Comparison of ENCODE assay signal across 21 cellular contexts in the genomic region with DNA sequence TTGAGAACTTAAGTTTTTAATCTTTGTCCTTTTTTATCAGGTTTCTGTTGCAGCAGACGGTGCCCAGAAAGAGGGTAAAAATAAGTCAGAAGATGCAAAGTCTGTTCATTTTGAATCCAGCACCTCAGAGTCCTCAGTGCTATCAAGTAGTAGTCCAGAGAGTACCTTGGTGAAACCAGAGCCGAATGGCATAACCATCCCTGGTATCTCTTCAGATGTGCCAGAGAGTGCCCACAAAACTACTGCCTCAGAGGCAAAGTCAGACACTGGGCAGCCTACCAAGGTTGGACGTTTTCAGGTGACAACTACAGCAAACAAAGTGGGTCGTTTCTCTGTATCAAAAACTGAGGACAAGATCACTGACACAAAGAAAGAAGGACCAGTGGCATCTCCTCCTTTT. TPM values are rescaled to one million over a fixed set of nuclear protein-coding genes. Genes with fewer than 3 reads are reported as not detected.
DNase-seq lines count a peak whose midpoint lies in the region; ATAC-seq and TF ChIP-seq lines count a peak whose summit lies in the region.
"Had no signal": no experiment of that assay in that cellular context is flagged by ENCODE, and none has a peak within 500 bp of the region (broad histone marks: within the 10 kb centered on the region; RNA-seq: fewer than 3 reads in every experiment).

No MANE protein-coding gene starts in this region.

- intact Hi-C loops in IMR-90 (cut with micrococcal nuclease): loop anchor here (10.0 kb wide), 1 partner anchor 321 kb away; no protein-coding TSS in a partner anchor

- H3K4me2 ChIP-seq in IMR-90 (ENCODE audit: low read depth, low read length): no peak overlapping the region
- H3K4me2 ChIP-seq in smooth muscle cell: no peak overlapping the region

- in situ Hi-C loops in IMR-90 (cut with MboI; ENCODE audit: low sequenced_read_pairs): no loop called here

- H3K56ac ChIP-seq in IMR-90 (ENCODE audit: extremely low read depth, insufficient read depth, low read length): no peak overlapping the region

- no peaks in the 10 kb centered on the region for H3K27me3 Mint-ChIP-seq in activated T-cell treated with anti-CD3 and anti-CD28 coated beads, Interleukin-2, amount 50 U/mL, for 72 hours (ENCODE audit: low read depth)
- no peaks in the 10 kb centered on the region for H3K27me3 Mint-ChIP-seq in activated T-cell treated with anti-CD3 and anti-CD28 coated beads, Interleukin-2, amount 50 U/mL, for 4 hours (ENCODE audit: low read depth)
- H3K27me3 Mint-ChIP-seq in chondrocyte (ENCODE audit: low read depth): no peaks in the 10 kb centered on the region
- H3K27me3 Mint-ChIP-seq: CD8-positive, alpha-beta memory T cell; IgD-negative memory B cell had no signal

- no peak overlapping the region for H3K4me3 Mint-ChIP-seq in activated T-cell treated with anti-CD3 and anti-CD28 coated beads, Interleukin-2, amount 50 U/mL, for 72 hours
- H3K4me3 Mint-ChIP-seq in activated T-cell treated with anti-CD3 and anti-CD28 coated beads, Interleukin-2, amount 50 U/mL, for 4 hours: no peak overlapping the region
- no peak overlapping the region for H3K4me3 Mint-ChIP-seq in chondrocyte (ENCODE audit: unreplicated experiment)
- H3K4me3 Mint-ChIP-seq: CD8-positive, alpha-beta memory T cell; IgD-negative memory B cell had no signal

- H3K4me3 ChIP-seq in IMR-90 (ENCODE audit: insufficient read depth, low read depth, low read length): no peak overlapping the region
- H3K4me3 ChIP-seq in smooth muscle cell: no peak overlapping the region

- no peak overlapping the region for H3K9ac ChIP-seq in IMR-90 (ENCODE audit: low read depth, low read length)
- no peak overlapping the region for H3K9ac ChIP-seq in smooth muscle cell (ENCODE audit: low read depth)

- 0 out of 2 replicates have a peak overlapping the region, but pooled peaks have one; percentile 33 for H3K14ac ChIP-seq in IMR-90 (replicated peaks; ENCODE audit: low read depth, low read length)

- H2AFZ ChIP-seq in IMR-90 (replicated peaks; ENCODE audit: low read length, poor library complexity): no peak overlapping the region
- H2AFZ ChIP-seq in smooth muscle cell (ENCODE audit: low read depth): no peak overlapping the region

- dilution Hi-C loops in IMR-90 (cut with HindIII; ENCODE audit: low sequenced_read_pairs, unreplicated experiment): no loop called here

- WGBS in IMR-90 (ENCODE audit: extremely low coverage in 2 of 2, insufficient read length in 1 of 2), 2 experiments: 82% methylated on average over 3 of the region's 4 CpGs; no CpG with 5 or more reads in 1 of the 2 experiments
- WGBS in smooth muscle cell (ENCODE audit: low lambda C conversion rate): 90% methylated on average over 4 of the region's 4 CpGs

- H3F3A ChIP-seq in smooth muscle cell (ENCODE audit: low read depth): peaks cover 8% of the 10 kb centered on the region

- ATAC-seq in activated T-cell treated with anti-CD3 and anti-CD28 coated beads, Interleukin-2, amount 50 U/mL, for 72 hours (replicated peaks in 1 of 2): no peak
- no peak for ATAC-seq in activated T-cell treated with anti-CD3 and anti-CD28 coated beads, Interleukin-2, amount 50 U/mL, for 4 hours
- ATAC-seq in IMR-90 (ENCODE audit: low read depth): no peak
- ATAC-seq: HCT116 had no signal

- TF ChIP-seq RAD21 in IMR-90 (IDR thresholded peaks at IDR 0.05; ENCODE audit: low read length): no peak

- no peak overlapping the region for H4K91ac ChIP-seq in IMR-90 (ENCODE audit: insufficient read depth, low read depth, low read length)

- H3K36me3 ChIP-seq in IMR-90 (ENCODE audit: control insufficient read depth, insufficient read depth, low read length) (peaks cover 33% of the 10 kb centered on the region), smooth muscle cell (ENCODE audit: low read depth) (peaks cover 33% of the 10 kb centered on the region)

- peak overlapping the region; percentile 28 for H3K27ac Mint-ChIP-seq in activated T-cell treated with anti-CD3 and anti-CD28 coated beads, Interleukin-2, amount 50 U/mL, for 72 hours
- H3K27ac Mint-ChIP-seq in chondrocyte (ENCODE audit: unreplicated experiment): peak overlapping the region; percentile 36
- H3K27ac Mint-ChIP-seq: IgD-negative memory B cell had no signal

- peaks cover 2% of the 10 kb centered on the region for H3K79me2 ChIP-seq in smooth muscle cell (ENCODE audit: low read depth)

- 0 out of 2 replicates have a peak overlapping the region, but pooled peaks have one; percentile 27 for H2AK5ac ChIP-seq in IMR-90 (ENCODE audit: low read depth, low read length)

- no peaks in the 10 kb centered on the region for H3K9me3 ChIP-seq in IMR-90 (ENCODE audit: control insufficient read depth, insufficient read depth, low read length)
- no peaks in the 10 kb centered on the region for H3K9me3 ChIP-seq in smooth muscle cell (replicated peaks; ENCODE audit: low read depth)

- H3K18ac ChIP-seq in IMR-90 (ENCODE audit: low read depth, low read length): no peak overlapping the region

- peaks cover 9 to 30% of the 10 kb centered on the region in 2 experiments; a peak in 3 of 4 replicates for H3K79me1 ChIP-seq in IMR-90 (ENCODE audit: low read depth in 1 of 2, low read length in 2 of 2)

- TSS peak; percentile 97 for BruUV-seq in IMR-90 (replicated peaks; lab: Mats Ljungman, UMichigan)

- no peak overlapping the region for H3K23ac ChIP-seq in IMR-90 (ENCODE audit: low read depth, low read length)

- peaks cover 4 to 22% of the 10 kb centered on the region in 2 donors for H3K36me3 Mint-ChIP-seq in activated T-cell treated with anti-CD3 and anti-CD28 coated beads, Interleukin-2, amount 50 U/mL, for 72 hours (ENCODE audit: insufficient read depth in 2 of 2)
- peaks cover 35% of the 10 kb centered on the region for H3K36me3 Mint-ChIP-seq in activated T-cell treated with anti-CD3 and anti-CD28 coated beads, Interleukin-2, amount 50 U/mL, for 4 hours (ENCODE audit: insufficient read depth)
- H3K36me3 Mint-ChIP-seq in chondrocyte (ENCODE audit: low read depth): peaks cover 30% of the 10 kb centered on the region

- H3K4ac ChIP-seq in IMR-90 (ENCODE audit: low read depth, low read length): no peak overlapping the region

- H4K20me1 ChIP-seq in IMR-90 (ENCODE audit: insufficient read depth, low read length) (no peaks in the 10 kb centered on the region), smooth muscle cell (ENCODE audit: low read depth) (no peaks in the 10 kb centered on the region)

- TF ChIP-seq CTCF in IMR-90 (conservative IDR thresholded peaks at IDR 0.05; ENCODE audit: low read depth, low read length) (no peak), chondrocyte (IDR thresholded peaks at IDR 0.05) (no peak), smooth muscle cell (IDR thresholded peaks at IDR 0.05; ENCODE audit: borderline replicate concordance, insufficient read depth, poor library complexity, severe bottlenecking) (no peak)

- H3K4me1 ChIP-seq in IMR-90 (ENCODE audit: control insufficient read depth, insufficient read depth, low read length): peaks cover 3% of the 10 kb centered on the region; the same call in 1 of the 2 replicates
- H3K4me1 ChIP-seq in smooth muscle cell (ENCODE audit: low read depth): no peaks in the 10 kb centered on the region

- no peak overlapping the region for H2BK15ac ChIP-seq in IMR-90 (ENCODE audit: low read depth, low read length)

- no peak overlapping the region for H2BK20ac ChIP-seq in IMR-90 (ENCODE audit: low read depth, low read length)

- no peak overlapping the region for H3K27ac ChIP-seq in IMR-90 (ENCODE audit: insufficient read depth, low read length)
- H3K27ac ChIP-seq in smooth muscle cell (ENCODE audit: low read depth): peak overlapping the region; percentile 73
- H3K27ac ChIP-seq: C4-2B had no signal

- no peak overlapping the region for H4K8ac ChIP-seq in IMR-90 (ENCODE audit: low read depth in 2 of 2, low read length in 2 of 2)

- no peaks in the 10 kb centered on the region for H3K4me1 Mint-ChIP-seq in activated T-cell treated with anti-CD3 and anti-CD28 coated beads, Interleukin-2, amount 50 U/mL, for 72 hours (ENCODE audit: low read depth)
- H3K4me1 Mint-ChIP-seq in activated T-cell treated with anti-CD3 and anti-CD28 coated beads, Interleukin-2, amount 50 U/mL, for 4 hours (ENCODE audit: low read depth): no peaks in the 10 kb centered on the region
- H3K4me1 Mint-ChIP-seq in chondrocyte (ENCODE audit: low read depth): peaks cover 11% of the 10 kb centered on the region
- H3K4me1 Mint-ChIP-seq: IgD-negative memory B cell had no signal

- TF ChIP-seq POLR2A in IMR-90 (IDR thresholded peaks at IDR 0.05; ENCODE audit: low read depth, low read length): no peak

- POLR2A ChIA-PET in IMR-90 (lab: Charles Lee; ENCODE audit: unreplicated experiment): no interaction called here

- no peak overlapping the region for H4K5ac ChIP-seq in IMR-90 (ENCODE audit: low read depth, low read length)

- no peak overlapping the region for H2BK5ac ChIP-seq in IMR-90 (ENCODE audit: low read depth, low read length, poor library complexity, severe bottlenecking)

- no peak overlapping the region for H2BK120ac ChIP-seq in IMR-90 (ENCODE audit: low read depth, low read length)

- H3K27me3 ChIP-seq in IMR-90 (ENCODE audit: control insufficient read depth, insufficient read depth, low read length): no peaks in the 10 kb centered on the region
- H3K27me3 ChIP-seq in smooth muscle cell (ENCODE audit: low read depth): no peaks in the 10 kb centered on the region

- H2AK9ac ChIP-seq in IMR-90 (replicated peaks; ENCODE audit: low read depth, low read length, poor library complexity): peak overlapping the region; percentile 15

- no peak for DNase-seq in activated T-cell treated with anti-CD3 and anti-CD28 coated beads, Interleukin-2, amount 50 U/mL, for 72 hours
- DNase-seq in activated T-cell treated with anti-CD3 and anti-CD28 coated beads, Interleukin-2, amount 50 U/mL, for 4 hours: no peak
- DNase-seq in IMR-90 (no peak), chondrocyte (ENCODE audit: low spot score) (no peak), smooth muscle cell (lab: John Stamatoyannopoulos, UW; ENCODE audit: unreplicated experiment) (no peak), cerebellar cortex (ENCODE audit: low spot score) (no peak), NCI-H748 (lab: John Stamatoyannopoulos, UW; ENCODE audit: unreplicated experiment) (no peak)
- DNase-seq in effector CD8-positive, alpha-beta T cell (lab: John Stamatoyannopoulos, UW): no peak
- DNase-seq: Calu3; CD8-positive, alpha-beta memory T cell; DMS153; GOT3; NCI-H1417; NCI-H1694 treated with DMSO at 0.1 percent for 48 hours; NCI-H2081 treated with DMSO at 0.1 percent for 48 hours; NCI-H2171 treated with DMSO at 0.1 percent for 48 hours; NCI-H524 treated with DMSO at 0.1 percent for 48 hours; SIG-M5 had no signal

- CTCF ChIA-PET in IMR-90 (lab: Yijun Ruan, JAX): no interaction called here

- no peaks in the 10 kb centered on the region for H3K9me3 Mint-ChIP-seq in activated T-cell treated with anti-CD3 and anti-CD28 coated beads, Interleukin-2, amount 50 U/mL, for 72 hours
- H3K9me3 Mint-ChIP-seq in activated T-cell treated with anti-CD3 and anti-CD28 coated beads, Interleukin-2, amount 50 U/mL, for 4 hours: no peaks in the 10 kb centered on the region
- H3K9me3 Mint-ChIP-seq in chondrocyte (ENCODE audit: low read depth): no peaks in the 10 kb centered on the region
- H3K9me3 Mint-ChIP-seq: CD8-positive, alpha-beta memory T cell; IgD-negative memory B cell had no signal

- peaks cover 6% of the 10 kb centered on the region; the same call in 1 of the 2 replicates for H3K9me1 ChIP-seq in IMR-90 (ENCODE audit: insufficient read depth, low read length)

RNA-seq across cellular contexts. Expression of a gene that starts 53.5 kb away (rescaled TPM):
- total RNA-seq in activated T-cell treated with anti-CD3 and anti-CD28 coated beads, Interleukin-2, amount 50 U/mL, for 72 hours: 10 to 100 TPM; 12.1 to 18.1 TPM
- 10 to 100 TPM in 2 of 3 donors, 1 to 10 TPM in 1; 8.0 to 12.1 (median 11.1) TPM for total RNA-seq in activated T-cell treated with anti-CD3 and anti-CD28 coated beads, Interleukin-2, amount 50 U/mL, for 4 hours
- total RNA-seq in IMR-90 (2012; rRNA removed) (9.7 and 11.3 TPM in 2 replicates), chondrocyte (9.6 to 13.0 TPM (median 9.9 TPM) in 3 replicates), smooth muscle cell (5.8 and 15.1 TPM in 2 replicates)
- polyA plus RNA-seq in IMR-90 (2012; rRNA removed) (9.3 and 10.7 TPM in 2 replicates), smooth muscle cell (2.8 and 4.4 TPM in 2 replicates)
- 3.9 and 5.7 TPM in 2 replicates for polyA plus RNA-seq in IMR-90 (2012; cell fraction: cytosol; rRNA removed)
- polyA plus RNA-seq in IMR-90 (2012; cell fraction: nucleus; rRNA removed; ENCODE audit: low replicate concordance): 42.8 and 44.2 TPM in 2 replicates
